Comparison of ENCODE assay signal across 11 cellular contexts in genomic region chr7:28358423-28358868, GRCh38. TPM values are rescaled to one million over a fixed set of nuclear protein-coding genes. Genes with fewer than 3 reads are reported as not detected.
DNase-seq lines count a peak whose midpoint lies in the region; ATAC-seq and TF ChIP-seq lines count a peak whose summit lies in the region.
"Had no signal": no experiment of that assay in that cellular context is flagged by ENCODE, and none has a peak within 500 bp of the region (broad histone marks: within the 10 kb centered on the region; RNA-seq: fewer than 3 reads in every experiment).

No MANE protein-coding gene starts in this region.

- H3K27me3 Mint-ChIP-seq in activated T-cell treated with anti-CD3 and anti-CD28 coated beads, Interleukin-2, amount 50 U/mL, for 4 hours (ENCODE audit: low read depth) = peaks cover 4% of the 10 kb centered on the region
- H3K27me3 Mint-ChIP-seq in activated naive CD4-positive, alpha-beta T cell treated with anti-CD3 and anti-CD28 coated beads, Interleukin-2, amount 10 ng/mL, durations not matched to agents 7 days and 5 days = no peaks in the 10 kb centered on the region

- H3K9me3 ChIP-seq in effector memory CD4-positive, alpha-beta T cell (ENCODE audit: control insufficient read depth, low read length) = no peaks in the 10 kb centered on the region

- ATAC-seq in activated T-cell treated with anti-CD3 and anti-CD28 coated beads, Interleukin-2, amount 50 U/mL, for 4 hours = no peak
- ATAC-seq: CD8-positive, alpha-beta T cell had no signal

- H3K9me3 Mint-ChIP-seq in activated T-cell treated with anti-CD3 and anti-CD28 coated beads, Interleukin-2, amount 50 U/mL, for 4 hours = no peaks in the 10 kb centered on the region
- H3K9me3 Mint-ChIP-seq in activated naive CD4-positive, alpha-beta T cell treated with anti-CD3 and anti-CD28 coated beads, Interleukin-2, amount 10 ng/mL, durations not matched to agents 7 days and 5 days = no peaks in the 10 kb centered on the region
- H3K9me3 Mint-ChIP-seq: CD8-positive, alpha-beta T cell had no signal

- CTCF ChIA-PET in activated naive CD4-positive, alpha-beta T cell treated with anti-CD3 and anti-CD28 coated beads, Interleukin-2, amount 10 ng/mL, durations not matched to agents 7 days and 5 days (lab: Charles Lee) = interaction anchor here (0.7 kb wide), 1 partner anchor 94 kb away, joined by 3 read pairs; no protein-coding TSS in a partner anchor

- no peaks in the 10 kb centered on the region for H3K36me3 ChIP-seq in effector memory CD4-positive, alpha-beta T cell (ENCODE audit: control insufficient read depth, insufficient read depth, low read length)

- no peak for TF ChIP-seq CTCF in AG09309 (IDR thresholded peaks at IDR 0.05; ENCODE audit: control insufficient read depth, insufficient read depth, low read depth, low read length, missing control alignments)

- H3K4me3 ChIP-seq in AG09309 (ENCODE audit: control insufficient read depth, low read depth, low read length) = no peak overlapping the region
- H3K4me3 ChIP-seq in effector memory CD4-positive, alpha-beta T cell (ENCODE audit: insufficient read depth, low read depth, low read length, poor library complexity, severe bottlenecking) = no peak overlapping the region

- H3K27ac Mint-ChIP-seq in activated naive CD4-positive, alpha-beta T cell treated with anti-CD3 and anti-CD28 coated beads, Interleukin-2, amount 10 ng/mL, durations not matched to agents 7 days and 5 days = no peak overlapping the region
- H3K27ac Mint-ChIP-seq: CD8-positive, alpha-beta T cell had no signal

- H3K36me3 Mint-ChIP-seq in activated T-cell treated with anti-CD3 and anti-CD28 coated beads, Interleukin-2, amount 50 U/mL, for 4 hours (ENCODE audit: insufficient read depth) = no peaks in the 10 kb centered on the region
- H3K36me3 Mint-ChIP-seq in activated naive CD4-positive, alpha-beta T cell treated with anti-CD3 and anti-CD28 coated beads, Interleukin-2, amount 10 ng/mL, durations not matched to agents 7 days and 5 days = no peaks in the 10 kb centered on the region
- H3K36me3 Mint-ChIP-seq: CD8-positive, alpha-beta T cell had no signal

- no peak overlapping the region for H3K4me3 Mint-ChIP-seq in activated T-cell treated with anti-CD3 and anti-CD28 coated beads, Interleukin-2, amount 50 U/mL, for 4 hours
- no peak overlapping the region for H3K4me3 Mint-ChIP-seq in activated naive CD4-positive, alpha-beta T cell treated with anti-CD3 and anti-CD28 coated beads, Interleukin-2, amount 10 ng/mL, durations not matched to agents 7 days and 5 days
- H3K4me3 Mint-ChIP-seq: CD8-positive, alpha-beta T cell had no signal

- H3K27ac ChIP-seq in effector memory CD4-positive, alpha-beta T cell (ENCODE audit: insufficient read depth, low read length, poor library complexity, severe bottlenecking) = no peak overlapping the region

- peak; percentile 95 for DNase-seq in AG09309 (ENCODE audit: low read depth)
- peak; percentile 69 for DNase-seq in HS-27A (ENCODE audit: low read depth)
- DNase-seq in amniotic epithelial cell (ENCODE audit: low read depth) = peak; percentile 88
- DNase-seq in iPS-NIHi11 (ENCODE audit: low spot score) = peak; percentile 22
- DNase-seq in activated T-cell treated with anti-CD3 and anti-CD28 coated beads, Interleukin-2, amount 50 U/mL, for 4 hours = no peak
- no peak for DNase-seq in effector memory CD4-positive, alpha-beta T cell
- no peak for DNase-seq in activated naive CD4-positive, alpha-beta T cell treated with anti-CD3 and anti-CD28 coated beads, Interleukin-2, amount 10 ng/mL, durations not matched to agents 7 days and 5 days
- DNase-seq in NCI-H345 (lab: John Stamatoyannopoulos, UW) = no peak
- DNase-seq: activated CD4-positive, alpha-beta T cell treated with anti-CD3 and anti-CD28 coated beads for 4 hours; CD8-positive, alpha-beta T cell; occipital lobe had no signal

- no peaks in the 10 kb centered on the region for H3K4me1 ChIP-seq in effector memory CD4-positive, alpha-beta T cell (ENCODE audit: control insufficient read depth, insufficient read depth, low read length, poor library complexity, severe bottlenecking)

- no peaks in the 10 kb centered on the region for H3K27me3 ChIP-seq in effector memory CD4-positive, alpha-beta T cell (replicated peaks; ENCODE audit: control insufficient read depth, insufficient read depth, low read length, poor library complexity, severe bottlenecking)

- H3K4me1 Mint-ChIP-seq in activated T-cell treated with anti-CD3 and anti-CD28 coated beads, Interleukin-2, amount 50 U/mL, for 4 hours (ENCODE audit: low read depth) = peaks cover 4% of the 10 kb centered on the region
- no peaks in the 10 kb centered on the region for H3K4me1 Mint-ChIP-seq in activated naive CD4-positive, alpha-beta T cell treated with anti-CD3 and anti-CD28 coated beads, Interleukin-2, amount 10 ng/mL, durations not matched to agents 7 days and 5 days

RNA-seq across cellular contexts. Expression of gene CREB5, which starts 53.9 kb away (rescaled TPM):
- total RNA-seq in activated T-cell treated with anti-CD3 and anti-CD28 coated beads, Interleukin-2, amount 50 U/mL, for 4 hours = under 1 TPM; 0.37 to 0.81 (median 0.68) TPM
- total RNA-seq: CD8-positive, alpha-beta T cell had no signal

Comparison
In these comparisons a context has a peak if more than half of its experiments do, and no peak if none do; other contexts are left out.
1. DNase-seq: peak in AG09309 (single experiment), HS-27A (single experiment), amniotic epithelial cell (single experiment) and iPS-NIHi11 (single experiment); none in activated T-cell treated with anti-CD3 and anti-CD28 coated beads, Interleukin-2, amount 50 U/mL, for 4 hours (single experiment), effector memory CD4-positive, alpha-beta T cell (0 of 3), activated naive CD4-positive, alpha-beta T cell treated with anti-CD3 and anti-CD28 coated beads, Interleukin-2, amount 10 ng/mL, durations not matched to agents 7 days and 5 days (single experiment) and NCI-H345 (single experiment).